8 cellular contexts compared by ENCODE assay signal in genomic region chr20:44646641-44647274, GRCh38. TPM values are rescaled to one million over a fixed set of nuclear protein-coding genes. Genes with fewer than 3 reads are reported as not detected.
DNase-seq lines count a peak whose midpoint lies in the region; ATAC-seq, FAIRE-seq and TF ChIP-seq lines count a peak whose summit lies in the region.

No MANE protein-coding gene starts in this region.

- H3K9me1 ChIP-seq in endothelial cell of umbilical vein (replicated peaks; ENCODE audit: control insufficient read depth, extremely low read depth, insufficient read depth, low read length): no peaks in the 10 kb centered on the region

- peaks cover 89% of the 10 kb centered on the region for H3K4me1 Mint-ChIP-seq in activated CD4-positive, alpha-beta T cell treated with anti-CD3 and anti-CD28 coated beads for 36 hours

- H3K27me3 ChIP-seq in endothelial cell of umbilical vein (ENCODE audit: control insufficient read depth in 2 of 2, insufficient read depth in 2 of 2, low read length in 2 of 2): no peaks in the 10 kb centered on the region

- no peaks in the 10 kb centered on the region for H3K9me3 ChIP-seq in endothelial cell of umbilical vein (replicated peaks; ENCODE audit: control insufficient read depth, insufficient read depth, low read length)

- peaks cover 3% of the 10 kb centered on the region for H3K36me3 Mint-ChIP-seq in activated CD4-positive, alpha-beta T cell treated with anti-CD3 and anti-CD28 coated beads for 36 hours (ENCODE audit: low read depth)

- intact Hi-C loops in activated CD4-positive, alpha-beta T cell treated with anti-CD3 and anti-CD28 coated beads for 36 hours (cut with DNase I, micrococcal nuclease): no loop called here
- intact Hi-C loops in endothelial cell of umbilical vein (cut with micrococcal nuclease): no loop called here

- no peak for TF ChIP-seq POLR2A in endothelial cell of umbilical vein (IDR thresholded peaks at IDR 0.05; ENCODE audit: low read depth, low read length)

- peak; percentile 95 for FAIRE-seq in endothelial cell of umbilical vein (lab: Jason Lieb, UNC)

- peak overlapping the region; percentile 85 for H3K27ac Mint-ChIP-seq in activated CD4-positive, alpha-beta T cell treated with anti-CD3 and anti-CD28 coated beads for 36 hours

- no peaks in the 10 kb centered on the region for H3K79me2 ChIP-seq in endothelial cell of umbilical vein (ENCODE audit: control insufficient read depth, insufficient read depth, low read length)

- no peak for TF ChIP-seq CTCF in endothelial cell of umbilical vein (IDR thresholded peaks at IDR 0.05; ENCODE audit: extremely low read depth in 1 of 2, insufficient read depth in 1 of 2, low read depth in 1 of 2, low read length in 2 of 2)

- no peak overlapping the region for H3K4me3 ChIP-seq in endothelial cell of umbilical vein (replicated peaks in 1 of 3; ENCODE audit: insufficient read depth in 1 of 3, low read depth in 1 of 3, low read length in 3 of 3)

- H3K9me3 Mint-ChIP-seq in activated CD4-positive, alpha-beta T cell treated with anti-CD3 and anti-CD28 coated beads for 36 hours (ENCODE audit: low read depth): no peaks in the 10 kb centered on the region

- H3K27me3 Mint-ChIP-seq in activated CD4-positive, alpha-beta T cell treated with anti-CD3 and anti-CD28 coated beads for 36 hours: no peaks in the 10 kb centered on the region

- H4K20me1 ChIP-seq in endothelial cell of umbilical vein (replicated peaks; ENCODE audit: control insufficient read depth, extremely low read depth, insufficient read depth, low read length): no peaks in the 10 kb centered on the region

- peaks cover 50% of the 10 kb centered on the region for H3K4me1 ChIP-seq in endothelial cell of umbilical vein (ENCODE audit: control insufficient read depth, extremely low read depth, insufficient read depth, low read length)

- H3K9ac ChIP-seq in endothelial cell of umbilical vein (replicated peaks; ENCODE audit: extremely low read depth, insufficient read depth, low read length): peak overlapping the region; percentile 11

- H3K4me3 Mint-ChIP-seq in activated CD4-positive, alpha-beta T cell treated with anti-CD3 and anti-CD28 coated beads for 36 hours: peak overlapping the region; percentile 37

- CTCF ChIA-PET in activated CD4-positive, alpha-beta T cell treated with anti-CD3 and anti-CD28 coated beads for 36 hours (lab: Charles Lee): interaction anchor here (0.7 kb wide), 1 partner anchor 533 kb away, joined by 3 read pairs; no protein-coding TSS in a partner anchor
- CTCF ChIA-PET in endothelial cell of umbilical vein (lab: Charles Lee): interaction anchor here (0.8 to 6.5 kb wide), 3 partner anchors 35 to 86 kb away, joined by 3 to 39 read pairs (median 10); no protein-coding TSS in a partner anchor

- no peak overlapping the region for H3K4me2 ChIP-seq in endothelial cell of umbilical vein (ENCODE audit: insufficient read depth, low read length)

- POLR2A ChIA-PET in activated CD4-positive, alpha-beta T cell treated with anti-CD3 and anti-CD28 coated beads for 36 hours (lab: Charles Lee): interaction anchor here (0.6 to 1.1 kb wide), 2 partner anchors 25 to 161 kb away, joined by 4 read pairs; no protein-coding TSS in a partner anchor
- POLR2A ChIA-PET in endothelial cell of umbilical vein (lab: Charles Lee): no interaction called here

- DNase-seq in activated CD4-positive, alpha-beta T cell treated with anti-CD3 and anti-CD28 coated beads for 36 hours: peak; percentile 44
- no peak for DNase-seq in activated CD4-positive, alpha-beta T cell treated with anti-CD3 and anti-CD28 coated beads for 1 hour
- DNase-seq in NOMO-1 treated with DMSO at 0.1 percent for 48 hours (lab: John Stamatoyannopoulos, UW; ENCODE audit: unreplicated experiment) (peak; percentile 93), endothelial cell of umbilical vein (ENCODE audit: low read depth, low spot score) (peak; percentile 68), cerebellum (ENCODE audit: low spot score) (no peak), SW480 (ENCODE audit: low spot score) (no peak)

- ATAC-seq in activated CD4-positive, alpha-beta T cell treated with anti-CD3 and anti-CD28 coated beads for 36 hours: peak; percentile 13
- ATAC-seq in HG02678 (IDR thresholded peaks at IDR 0.05; ENCODE audit: unreplicated experiment) (peak; percentile 53), GM19467 (IDR thresholded peaks at IDR 0.05; ENCODE audit: unreplicated experiment) (no peak)

- H3K36me3 ChIP-seq in endothelial cell of umbilical vein (ENCODE audit: control insufficient read depth in 2 of 2, extremely low read depth in 1 of 2, insufficient read depth in 2 of 2, low read length in 2 of 2): no peaks in the 10 kb centered on the region

- peak overlapping the region; percentile 37 for H3K27ac ChIP-seq in endothelial cell of umbilical vein (ENCODE audit: insufficient read depth, low read depth, low read length)

- H2AFZ ChIP-seq in endothelial cell of umbilical vein (ENCODE audit: low read depth, low read length): no peak overlapping the region

- BruUV-seq in endothelial cell of umbilical vein (replicated peaks; lab: Mats Ljungman, UMichigan): no TSS peak

- dilution Hi-C loops in endothelial cell of umbilical vein (cut with MboI; ENCODE audit: extremely low pct_ligation_motif_present, low sequenced_read_pairs): no loop called here

TF ChIP-seq in endothelial cell of umbilical vein, 7 proteins besides CTCF, POLR2A, EP300 and RAD21:
- TF ChIP-seq EZH2 (IDR thresholded peaks at IDR 0.05; ENCODE audit: borderline replicate concordance, low read depth, low read length, severe bottlenecking) (no peak), MYC (IDR thresholded peaks at IDR 0.05; ENCODE audit: low read depth, low read length) (no peak), MAX (IDR thresholded peaks at IDR 0.05; ENCODE audit: insufficient read depth, insufficient read length) (no peak), GATA2 (IDR thresholded peaks at IDR 0.05; ENCODE audit: insufficient read depth, insufficient read length, low read depth, low read length) (no peak), FOS (IDR thresholded peaks at IDR 0.05; ENCODE audit: borderline replicate concordance, insufficient read depth, low read length) (peak; percentile 50), POLR2AphosphoS5 (IDR thresholded peaks at IDR 0.05; ENCODE audit: insufficient read depth, low read depth, low read length) (no peak), JUN (IDR thresholded peaks at IDR 0.05; ENCODE audit: borderline replicate concordance, insufficient read depth, insufficient read length, low read depth) (peak; percentile 66)

RNA-seq across cellular contexts. Expression of gene ADA, which starts 4.7 kb away (rescaled TPM):
- 10 to 100 TPM; 33.8 to 37.8 TPM for total RNA-seq in activated CD4-positive, alpha-beta T cell treated with anti-CD3 and anti-CD28 coated beads for 36 hours
- 26.3 and 33.2 TPM in 2 replicates for total RNA-seq in endothelial cell of umbilical vein
- polyA plus RNA-seq in endothelial cell of umbilical vein: 29.8 and 33.1 TPM in 2 replicates
- polyA plus RNA-seq in endothelial cell of umbilical vein (2011; cell fraction: cytosol; rRNA removed): 25.8 and 29.4 TPM in 2 replicates
- 49.2 and 50.3 TPM in 2 replicates for polyA plus RNA-seq in endothelial cell of umbilical vein (2011; cell fraction: nucleus; rRNA removed)
- polyA plus RNA-seq in endothelial cell of umbilical vein (2012): 23.0 and 30.6 TPM in 2 replicates
- 23.0 and 24.0 TPM in 2 replicates for polyA minus RNA-seq in endothelial cell of umbilical vein
- polyA minus RNA-seq in endothelial cell of umbilical vein (2011; cell fraction: cytosol; rRNA and poly(A)+ RNA removed): 9.2 TPM
- polyA minus RNA-seq in endothelial cell of umbilical vein (2011; cell fraction: nucleus; rRNA and poly(A)+ RNA removed): 9.7 and 13.6 TPM in 2 replicates
- total RNA-seq in cerebellum: 1.7 TPM

Comparison
In these comparisons a context has a peak if more than half of its experiments do, and no peak if none do; other contexts are left out.
1. DNase-seq: peak in activated CD4-positive, alpha-beta T cell treated with anti-CD3 and anti-CD28 coated beads for 36 hours (single experiment), NOMO-1 treated with DMSO at 0.1 percent for 48 hours (single experiment) and endothelial cell of umbilical vein (single experiment); none in activated CD4-positive, alpha-beta T cell treated with anti-CD3 and anti-CD28 coated beads for 1 hour (single experiment), cerebellum (single experiment) and SW480 (single experiment).
2. RNA of gene ADA, which starts 4.7 kb away (total RNA-seq): 33.8 to 37.8 TPM in activated CD4-positive, alpha-beta T cell treated with anti-CD3 and anti-CD28 coated beads for 36 hours and 26.3 to 33.2 TPM in endothelial cell of umbilical vein; 1.7 TPM in cerebellum (single experiment); every median in the first group is over 10 times any median in the second.